8 cellular contexts compared by ENCODE assay signal in genomic region chr5:271828-272167, GRCh38. TPM values are rescaled to one million over a fixed set of nuclear protein-coding genes. Genes with fewer than 3 reads are reported as not detected.
A peak's percentile ranks its signal among the peaks of the same experiment; 100 is the strongest.
DNase-seq lines count a peak whose midpoint lies in the region; ATAC-seq and TF ChIP-seq lines count a peak whose summit lies in the region.
"Not testable (repeated sequence)": the region's sequence is repeated elsewhere in the genome, so short reads cannot be mapped to it uniquely, and the experiment has no call there.

No MANE protein-coding gene starts in this region.

- H3K27ac ChIP-seq in ACC112 (ENCODE audit: low read depth, low read length) (peak overlapping the region; percentile 77), heart right ventricle (peak overlapping the region; percentile 71 to 98 (median 94)), muscle layer of colon (ENCODE audit: low read depth, low read length) (peak overlapping the region; percentile 78), smooth muscle cell (ENCODE audit: low read depth) (peak overlapping the region; percentile 72)

- H3K79me2 ChIP-seq in ACC112 (ENCODE audit: control insufficient read depth, insufficient read depth, low read length, unreplicated experiment) (peaks cover 39% of the 10 kb centered on the region), smooth muscle cell (ENCODE audit: low read depth) (peaks cover 46% of the 10 kb centered on the region)

- H3K4me1 Mint-ChIP-seq in activated CD8-positive, alpha-beta T cell treated with anti-CD3 and anti-CD28 coated beads, Interleukin-2, amount 10 ng/mL, durations not matched to agents 7 days and 5 days (ENCODE audit: low read depth) = peaks cover 44% of the 10 kb centered on the region
- peaks cover 24% of the 10 kb centered on the region for H3K4me1 Mint-ChIP-seq in chondrocyte (ENCODE audit: low read depth)

- peak overlapping the region; percentile 88 for H3K4me3 Mint-ChIP-seq in activated CD8-positive, alpha-beta T cell treated with anti-CD3 and anti-CD28 coated beads, Interleukin-2, amount 10 ng/mL, durations not matched to agents 7 days and 5 days
- H3K4me3 Mint-ChIP-seq in chondrocyte (ENCODE audit: unreplicated experiment) = peak overlapping the region; percentile 93

- H2AFZ ChIP-seq in ACC112 (ENCODE audit: low read length, unreplicated experiment); smooth muscle cell (ENCODE audit: low read depth): not testable (repeated sequence)

- peaks cover 40% of the 10 kb centered on the region for H3K36me3 Mint-ChIP-seq in activated CD8-positive, alpha-beta T cell treated with anti-CD3 and anti-CD28 coated beads, Interleukin-2, amount 10 ng/mL, durations not matched to agents 7 days and 5 days (ENCODE audit: low read depth)
- H3K36me3 Mint-ChIP-seq in chondrocyte (ENCODE audit: low read depth) = not testable (repeated sequence)

- H3K9ac ChIP-seq in muscle layer of colon (ENCODE audit: low read length) = not testable (repeated sequence)
- H3K9ac ChIP-seq in smooth muscle cell (ENCODE audit: low read depth) = peak overlapping the region; percentile 93

- H3K9me3 Mint-ChIP-seq in activated CD8-positive, alpha-beta T cell treated with anti-CD3 and anti-CD28 coated beads, Interleukin-2, amount 10 ng/mL, durations not matched to agents 7 days and 5 days (ENCODE audit: insufficient read depth); chondrocyte (ENCODE audit: low read depth): not testable (repeated sequence)

- peak overlapping the region; percentile 90 for H3K4me2 ChIP-seq in smooth muscle cell

- peak; percentile 25 for ATAC-seq in GM19397 (IDR thresholded peaks at IDR 0.05; ENCODE audit: unreplicated experiment)
- ATAC-seq in activated CD8-positive, alpha-beta T cell treated with anti-CD3 and anti-CD28 coated beads, Interleukin-2, amount 10 ng/mL, durations not matched to agents 7 days and 5 days = peak; percentile 1
- not testable (repeated sequence) for ATAC-seq in heart right ventricle

- H4K20me1 ChIP-seq in smooth muscle cell (ENCODE audit: low read depth) = peaks cover 40% of the 10 kb centered on the region

- H3K4me1 ChIP-seq in ACC112 (ENCODE audit: control insufficient read depth, insufficient read depth, low read length, unreplicated experiment) (peaks cover 11% of the 10 kb centered on the region), heart right ventricle (peaks cover 0 to 34% (median 16%) of the 10 kb centered on the region in 9 donors)
- not testable (repeated sequence) for H3K4me1 ChIP-seq in muscle layer of colon (ENCODE audit: insufficient read depth, low read length); smooth muscle cell (ENCODE audit: low read depth)

- H3K27me3 ChIP-seq in ACC112 (ENCODE audit: insufficient read depth, low read length); MG63; heart right ventricle; muscle layer of colon (ENCODE audit: control insufficient read depth in 1 of 2, insufficient read depth in 2 of 2, low read length in 2 of 2); smooth muscle cell (ENCODE audit: low read depth): not testable (repeated sequence)

- POLR2A ChIA-PET in activated CD8-positive, alpha-beta T cell treated with anti-CD3 and anti-CD28 coated beads, Interleukin-2, amount 10 ng/mL, durations not matched to agents 7 days and 5 days (lab: Charles Lee) = interaction anchor here (0.8 to 2.4 kb wide), 7 partner anchors 12 to 202 kb away, joined by 3 to 23 read pairs (median 3); partner anchors contain the start of genes CCDC127 and SDHA

- intact Hi-C loops in heart right ventricle (cut with DNase I) = loop anchor here in 1 of 10 donors (10.0 kb wide), 1 partner anchor 47 kb away; no protein-coding TSS in a partner anchor

- H3K36me3 ChIP-seq in ACC112 (ENCODE audit: insufficient read depth, low read length); smooth muscle cell (ENCODE audit: low read depth): not testable (repeated sequence)
- peaks cover 33% of the 10 kb centered on the region for H3K36me3 ChIP-seq in MG63
- H3K36me3 ChIP-seq in heart right ventricle = peaks cover 0 to 43% (median 7%) of the 10 kb centered on the region in 9 donors
- H3K36me3 ChIP-seq in muscle layer of colon (ENCODE audit: insufficient read depth, low read length) = peaks cover 15% of the 10 kb centered on the region

- not testable (repeated sequence) for TF ChIP-seq CTCF in chondrocyte (IDR thresholded peaks at IDR 0.05); heart right ventricle (IDR thresholded peaks at IDR 0.05); smooth muscle cell (IDR thresholded peaks at IDR 0.05; ENCODE audit: borderline replicate concordance, insufficient read depth, poor library complexity, severe bottlenecking)

- 0 to 1% methylated on average over 14 to 41 of the region's 41 CpGs for WGBS in heart right ventricle, 2 donors
- 2% methylated on average over 29 of the region's 41 CpGs for WGBS in smooth muscle cell (ENCODE audit: low lambda C conversion rate)

- not testable (repeated sequence) for H3K9me3 ChIP-seq in MG63; heart right ventricle; muscle layer of colon (ENCODE audit: low read length); smooth muscle cell (replicated peaks; ENCODE audit: low read depth)

- H3K4me3 ChIP-seq in ACC112 (ENCODE audit: low read depth, low read length) = peak overlapping the region; percentile 95
- peak overlapping the region; percentile 97 for H3K4me3 ChIP-seq in MG63
- H3K4me3 ChIP-seq in heart right ventricle = peak overlapping the region; percentile 71 to 99 (median 96)
- H3K4me3 ChIP-seq in muscle layer of colon (ENCODE audit: low read depth in 1 of 2, low read length in 2 of 2) = peak overlapping the region; percentile 53 to 62
- H3K4me3 ChIP-seq in smooth muscle cell = peak overlapping the region; percentile 59

- peak overlapping the region; percentile 87 for H3K27ac Mint-ChIP-seq in activated CD8-positive, alpha-beta T cell treated with anti-CD3 and anti-CD28 coated beads, Interleukin-2, amount 10 ng/mL, durations not matched to agents 7 days and 5 days
- H3K27ac Mint-ChIP-seq in chondrocyte (ENCODE audit: unreplicated experiment) = peak overlapping the region; percentile 65

- DNase-seq in MG63; activated CD8-positive, alpha-beta T cell treated with anti-CD3 and anti-CD28 coated beads, Interleukin-2, amount 10 ng/mL, durations not matched to agents 7 days and 5 days; chondrocyte (ENCODE audit: low spot score); heart right ventricle; smooth muscle cell (lab: John Stamatoyannopoulos, UW; ENCODE audit: unreplicated experiment): not testable (repeated sequence)

- not testable (repeated sequence) for H3K27me3 Mint-ChIP-seq in activated CD8-positive, alpha-beta T cell treated with anti-CD3 and anti-CD28 coated beads, Interleukin-2, amount 10 ng/mL, durations not matched to agents 7 days and 5 days (ENCODE audit: low read depth); chondrocyte (ENCODE audit: low read depth)

- H3F3A ChIP-seq in smooth muscle cell (ENCODE audit: low read depth) = not testable (repeated sequence)

- CTCF ChIA-PET in activated CD8-positive, alpha-beta T cell treated with anti-CD3 and anti-CD28 coated beads, Interleukin-2, amount 10 ng/mL, durations not matched to agents 7 days and 5 days (lab: Charles Lee) = interaction anchor here (0.9 kb wide), 1 partner anchor 12 kb away, joined by 3 read pairs; no protein-coding TSS in a partner anchor

RNA-seq across cellular contexts. Expression of gene PDCD6, which starts 0.4 kb away (rescaled TPM):
- 107 and 139 TPM in 2 replicates for total RNA-seq in MG63 (2014; rRNA removed; shearing (Covaris generic); ENCODE audit: low replicate concordance)
- total RNA-seq in activated CD8-positive, alpha-beta T cell treated with anti-CD3 and anti-CD28 coated beads, Interleukin-2, amount 10 ng/mL, durations not matched to agents 7 days and 5 days = 100 to 1,000 TPM in 1 of 2 experiments, 10 to 100 TPM in 1; 96.1 to 101 TPM
- total RNA-seq in chondrocyte (71.9 to 89.8 TPM (median 74.0 TPM) in 3 replicates), heart right ventricle (10 to 100 TPM; 27.6 to 42.9 (median 35.6) TPM), smooth muscle cell (96.2 and 142 TPM in 2 replicates)
- polyA plus RNA-seq in heart right ventricle (10 to 100 TPM; 51.2 to 85.9 TPM), smooth muscle cell (148 and 166 TPM in 2 replicates)

RNA-seq across cellular contexts. Expression of gene AHRR, which starts 49.7 kb away (rescaled TPM):
- total RNA-seq in MG63 (2014; rRNA removed; shearing (Covaris generic); ENCODE audit: low replicate concordance) = 20.6 and 24.5 TPM in 2 replicates
- total RNA-seq in activated CD8-positive, alpha-beta T cell treated with anti-CD3 and anti-CD28 coated beads, Interleukin-2, amount 10 ng/mL, durations not matched to agents 7 days and 5 days = 10 to 100 TPM; 56.1 to 57.2 TPM
- total RNA-seq in chondrocyte (9.3 to 17.3 TPM (median 13.4 TPM) in 3 replicates), heart right ventricle (1 to 10 TPM in 1 of 10 donors, under 1 TPM in 7, not detected in 2; 0.07 to 1.2 (median 0.46) TPM), smooth muscle cell (14.4 and 23.4 TPM in 2 replicates)
- polyA plus RNA-seq in heart right ventricle (under 1 TPM; 0.07 to 0.15 TPM), smooth muscle cell (18.2 and 20.8 TPM in 2 replicates)

RNA-seq across cellular contexts. Expression of gene SDHA, which starts 53.7 kb away (rescaled TPM):
- 101 and 128 TPM in 2 replicates for total RNA-seq in MG63 (2014; rRNA removed; shearing (Covaris generic); ENCODE audit: low replicate concordance)
- total RNA-seq in activated CD8-positive, alpha-beta T cell treated with anti-CD3 and anti-CD28 coated beads, Interleukin-2, amount 10 ng/mL, durations not matched to agents 7 days and 5 days = 100 to 1,000 TPM; 145 to 152 TPM
- 79.7 to 95.5 TPM (median 81.5 TPM) in 3 replicates for total RNA-seq in chondrocyte
- total RNA-seq in heart right ventricle = 100 to 1,000 TPM; 557 to 897 (median 823) TPM
- polyA plus RNA-seq in heart right ventricle = 100 to 1,000 TPM; 317 to 636 TPM
- total RNA-seq in smooth muscle cell = 59.7 and 68.7 TPM in 2 replicates
- 120 and 130 TPM in 2 replicates for polyA plus RNA-seq in smooth muscle cell

RNA-seq across cellular contexts. Expression of gene CCDC127, which starts 53.8 kb away (rescaled TPM):
- 2.9 and 3.4 TPM in 2 replicates for total RNA-seq in MG63 (2014; rRNA removed; shearing (Covaris generic); ENCODE audit: low replicate concordance)
- 1 to 10 TPM; 5.3 to 6.8 TPM for total RNA-seq in activated CD8-positive, alpha-beta T cell treated with anti-CD3 and anti-CD28 coated beads, Interleukin-2, amount 10 ng/mL, durations not matched to agents 7 days and 5 days
- 8.0 to 10.4 TPM (median 9.6 TPM) in 3 replicates for total RNA-seq in chondrocyte
- 10 to 100 TPM in 1 of 10 donors, 1 to 10 TPM in 9; 5.0 to 10.4 (median 7.7) TPM for total RNA-seq in heart right ventricle
- 1 to 10 TPM; 3.8 to 4.3 TPM for polyA plus RNA-seq in heart right ventricle
- 2.8 and 3.2 TPM in 2 replicates for total RNA-seq in smooth muscle cell
- polyA plus RNA-seq in smooth muscle cell = 8.6 and 9.0 TPM in 2 replicates
